In the genomic region with DNA sequence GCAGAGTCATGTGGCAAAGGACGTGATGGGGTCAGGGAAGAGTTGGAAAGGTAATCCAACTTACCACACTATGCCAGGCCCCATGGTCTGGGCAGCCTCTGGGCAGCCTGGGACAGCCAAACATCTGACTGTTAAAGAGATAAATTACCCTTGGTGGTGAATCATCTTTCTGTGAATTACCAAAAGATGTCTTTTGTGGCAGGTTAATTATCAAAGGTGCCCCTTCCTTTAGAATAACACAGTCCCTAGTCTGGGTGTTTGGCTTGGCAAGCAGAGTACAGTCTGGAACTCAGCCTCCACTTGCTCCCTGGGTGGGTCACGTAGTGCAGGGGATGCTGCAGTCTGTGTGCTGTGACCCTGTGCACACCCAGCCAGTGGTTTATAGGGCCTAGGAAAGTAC, we compare ENCODE assay signal across 15 cellular contexts.
A peak's percentile ranks its signal among the peaks of the same experiment; 100 is the strongest.
DNase-seq lines count a peak whose midpoint lies in the region; TF ChIP-seq lines count a peak whose summit lies in the region.
"Had no signal": no experiment of that assay in that cellular context is flagged by ENCODE, and none has a peak within 500 bp of the region (broad histone marks: within the 10 kb centered on the region; RNA-seq: fewer than 3 reads in every experiment).

No MANE protein-coding gene starts in this region.

- no peaks in the 10 kb centered on the region for H3K79me1 ChIP-seq in trophoblast cell (ENCODE audit: low read length)

- H3K4me2 ChIP-seq in trophoblast cell (ENCODE audit: low read length) = no peak overlapping the region

- no peak overlapping the region for H3K18ac ChIP-seq in trophoblast cell (ENCODE audit: low read length)

- DNase-seq in Caki2 (ENCODE audit: low read depth) (peak; percentile 94), SK-MEL-5 (ENCODE audit: low read depth, low spot score) (peak; percentile 26), kidney epithelial cell (ENCODE audit: low read depth) (peak; percentile 16), trophoblast cell (no peak), left ventricle myocardium inferior (no peak), NCI-H774 (lab: John Stamatoyannopoulos, UW) (no peak), mesothelial cell of epicardium (ENCODE audit: low spot score in 2 of 2, unreplicated experiment in 2 of 2) (no peak)
- DNase-seq: ACHN; BE2C; C1 segment of cervical spinal cord; CD4-positive, CD25-positive, alpha-beta regulatory T cell; CD8-positive, alpha-beta memory T cell; COR-L47; GM23248 had no signal

- no peaks in the 10 kb centered on the region for H3K4me1 ChIP-seq in trophoblast cell (ENCODE audit: control insufficient read depth in 1 of 2, insufficient read depth in 2 of 2, low read length in 2 of 2)
- H3K4me1 ChIP-seq in left ventricle myocardium inferior = no peaks in the 10 kb centered on the region
- H3K4me1 ChIP-seq: BE2C, HAP-1 had no signal

- no peaks in the 10 kb centered on the region for H3K4me1 Mint-ChIP-seq in mesothelial cell of epicardium
- H3K4me1 Mint-ChIP-seq: CD4-positive, CD25-positive, alpha-beta regulatory T cell; CD8-positive, alpha-beta memory T cell had no signal

- H3K9me3 ChIP-seq in trophoblast cell (ENCODE audit: insufficient read depth, low read depth, low read length) (no peaks in the 10 kb centered on the region), left ventricle myocardium inferior (replicated peaks) (peaks cover 39% of the 10 kb centered on the region)
- H3K9me3 ChIP-seq: BE2C had no signal

- intact Hi-C loops in left ventricle myocardium inferior (cut with micrococcal nuclease) = no loop called here

- no peak overlapping the region for H3K4me3 Mint-ChIP-seq in mesothelial cell of epicardium
- H3K4me3 Mint-ChIP-seq: CD4-positive, CD25-positive, alpha-beta regulatory T cell; CD8-positive, alpha-beta memory T cell had no signal

- no peak for TF ChIP-seq CTCF in kidney epithelial cell (IDR thresholded peaks at IDR 0.05; ENCODE audit: insufficient read depth, low read length, poor library complexity, severe bottlenecking)
- TF ChIP-seq CTCF in left ventricle myocardium inferior (IDR thresholded peaks at IDR 0.05; ENCODE audit: borderline replicate concordance) = no peak
- no peak for TF ChIP-seq CTCF in mesothelial cell of epicardium (IDR thresholded peaks at IDR 0.05; ENCODE audit: unreplicated experiment)

- no CpG with 5 or more reads among the region's 2 CpGs for WGBS in trophoblast cell (ENCODE audit: extremely low coverage, insufficient coverage, insufficient read length)

- H4K12ac ChIP-seq in trophoblast cell (ENCODE audit: low read depth, low read length) = no peak overlapping the region

- no peaks in the 10 kb centered on the region for H3K36me3 Mint-ChIP-seq in mesothelial cell of epicardium
- H3K36me3 Mint-ChIP-seq: CD4-positive, CD25-positive, alpha-beta regulatory T cell; CD8-positive, alpha-beta memory T cell had no signal

- no peaks in the 10 kb centered on the region for H3K79me2 ChIP-seq in trophoblast cell (ENCODE audit: control insufficient read depth, insufficient read depth, low read length, poor library complexity)

- H2AK5ac ChIP-seq in trophoblast cell (ENCODE audit: low read length) = no peak overlapping the region

- H3K23ac ChIP-seq in trophoblast cell (ENCODE audit: low read length) = peak overlapping the region; percentile 100

- no peak overlapping the region for H3K27ac ChIP-seq in trophoblast cell (ENCODE audit: low read depth, low read length)
- H3K27ac ChIP-seq in left ventricle myocardium inferior (replicated peaks) = no peak overlapping the region
- H3K27ac ChIP-seq: GM23248 had no signal

- H4K8ac ChIP-seq in trophoblast cell (ENCODE audit: low read depth, low read length) = no peak overlapping the region

- H2BK120ac ChIP-seq in trophoblast cell (ENCODE audit: insufficient read depth, low read length, poor library complexity) = no peak overlapping the region

- in situ Hi-C loops in Caki2 (cut with HindIII; ENCODE audit: low pct_unique_long_range_greater_than_20kb, low sequenced_read_pairs) = no loop called here
- in situ Hi-C loops in SK-MEL-5 (cut with HindIII; ENCODE audit: low pct_unique_long_range_greater_than_20kb, low sequenced_read_pairs) = no loop called here

- H2BK5ac ChIP-seq in trophoblast cell (ENCODE audit: low read depth, low read length, poor library complexity) = no peak overlapping the region

- no peak overlapping the region for H3K14ac ChIP-seq in trophoblast cell (ENCODE audit: low read length)

- H3K4ac ChIP-seq in trophoblast cell (ENCODE audit: low read depth, low read length) = no peak overlapping the region

- H3K4me3 ChIP-seq in kidney epithelial cell (ENCODE audit: low read depth, low read length) (no peak overlapping the region), trophoblast cell (ENCODE audit: low read depth, low read length) (no peak overlapping the region), left ventricle myocardium inferior (no peak overlapping the region)
- H3K4me3 ChIP-seq: GM23248, HAP-1 had no signal

- peak overlapping the region; percentile 43 for H3K9ac ChIP-seq in trophoblast cell (ENCODE audit: low read length)
- H3K9ac ChIP-seq: GM23248 had no signal

- no peak overlapping the region for H2AFZ ChIP-seq in trophoblast cell (ENCODE audit: insufficient read depth, low read length, poor library complexity)
- H2AFZ ChIP-seq: GM23248 had no signal

- no peak overlapping the region for H3K27ac Mint-ChIP-seq in mesothelial cell of epicardium
- H3K27ac Mint-ChIP-seq: CD4-positive, CD25-positive, alpha-beta regulatory T cell; CD8-positive, alpha-beta memory T cell had no signal

- peaks cover 32% of the 10 kb centered on the region for H3K9me3 Mint-ChIP-seq in mesothelial cell of epicardium

- H3K36me3 ChIP-seq in kidney epithelial cell (ENCODE audit: control insufficient read depth, insufficient read depth, low read length) = no peaks in the 10 kb centered on the region
- H3K36me3 ChIP-seq in trophoblast cell (ENCODE audit: control insufficient read depth in 1 of 2, insufficient read depth in 2 of 2, low read length in 2 of 2) = no peaks in the 10 kb centered on the region
- H3K36me3 ChIP-seq in left ventricle myocardium inferior = no peaks in the 10 kb centered on the region
- H3K36me3 ChIP-seq: BE2C, HAP-1 had no signal

- H4K91ac ChIP-seq in trophoblast cell (ENCODE audit: low read depth, low read length) = no peak overlapping the region

- no peaks in the 10 kb centered on the region for H3K27me3 ChIP-seq in kidney epithelial cell (ENCODE audit: control insufficient read depth, insufficient read depth, low read length)
- H3K27me3 ChIP-seq in trophoblast cell (ENCODE audit: insufficient read depth, low read length) = no peaks in the 10 kb centered on the region
- no peaks in the 10 kb centered on the region for H3K27me3 ChIP-seq in left ventricle myocardium inferior (ENCODE audit: low read depth)
- H3K27me3 ChIP-seq: BE2C had no signal

- H2BK12ac ChIP-seq in trophoblast cell (ENCODE audit: low read length) = no peak overlapping the region

- H3K27me3 Mint-ChIP-seq in mesothelial cell of epicardium (ENCODE audit: low read depth) = peaks cover 14% of the 10 kb centered on the region

Comparison
In these comparisons a context has a peak if more than half of its experiments do, and no peak if none do; other contexts are left out.
1. DNase-seq: peak in Caki2 (single experiment), SK-MEL-5 (single experiment) and kidney epithelial cell (single experiment); none in trophoblast cell (0 of 2), left ventricle myocardium inferior (single experiment), NCI-H774 (single experiment) and mesothelial cell of epicardium (0 of 2).